In the genomic region with DNA sequence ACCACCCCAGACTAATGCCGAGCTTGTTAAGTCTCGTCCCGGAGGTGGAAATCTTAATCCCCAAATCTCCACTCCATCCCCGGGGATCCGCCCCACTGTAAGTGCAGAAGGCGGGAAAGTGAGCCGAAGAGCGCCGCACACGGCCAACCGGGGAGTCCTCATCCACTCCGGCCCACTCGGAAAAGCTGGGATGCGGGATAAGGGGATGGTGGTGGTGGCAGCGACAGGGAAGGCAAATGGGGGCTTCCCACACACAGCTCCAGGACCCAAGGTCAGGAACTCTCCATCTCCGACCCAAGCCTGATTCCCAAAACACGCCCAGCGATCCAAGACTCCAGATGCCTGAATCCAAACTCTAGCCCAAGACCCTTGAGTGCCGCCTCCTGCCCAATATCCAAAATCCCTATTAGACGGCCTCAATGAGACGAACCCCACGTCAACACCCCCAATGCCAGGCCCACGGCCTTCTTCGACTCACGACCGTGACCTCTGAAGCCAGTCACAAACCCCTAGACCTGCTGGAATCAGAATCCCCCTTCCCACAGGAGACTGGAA, we compare ENCODE assay signal across 8 cellular contexts. TPM values are rescaled to one million over a fixed set of nuclear protein-coding genes. Genes with fewer than 3 reads are reported as not detected.
DNase-seq lines count a peak whose midpoint lies in the region; ATAC-seq, FAIRE-seq and TF ChIP-seq lines count a peak whose summit lies in the region.

No MANE protein-coding gene starts in this region.

- peak overlapping the region; percentile 92 for H3K9ac ChIP-seq in keratinocyte (ENCODE audit: control insufficient read depth, extremely low read depth, insufficient read depth, low read length)

- no peaks in the 10 kb centered on the region for H3K9me3 Mint-ChIP-seq in stimulated activated naive CD8-positive, alpha-beta T cell treated with anti-CD3 and anti-CD28 coated beads, Interleukin-15, Interleukin-2, amounts not matched to agents 100 ng/mL and 50 ng/mL, for 24 hours

- H3K36me3 Mint-ChIP-seq in stimulated activated naive CD8-positive, alpha-beta T cell treated with anti-CD3 and anti-CD28 coated beads, Interleukin-15, Interleukin-2, amounts not matched to agents 100 ng/mL and 50 ng/mL, for 24 hours (ENCODE audit: low read depth), result peaks cover 44% of the 10 kb centered on the region

- H3K4me2 ChIP-seq in keratinocyte (ENCODE audit: control insufficient read depth, extremely low read depth, insufficient read depth, low read depth, low read length), result peak overlapping the region; percentile 97

- dilution Hi-C loops in keratinocyte (cut with MboI; ENCODE audit: extremely low pct_ligation_motif_present, low sequenced_read_pairs), result no loop called here

- peaks cover 0 to 3% of the 10 kb centered on the region in 2 experiments for H3K36me3 ChIP-seq in keratinocyte (ENCODE audit: control insufficient read depth in 2 of 2, extremely low read depth in 1 of 2, insufficient read depth in 2 of 2, low read length in 2 of 2)

- no peaks in the 10 kb centered on the region for H3K27me3 Mint-ChIP-seq in stimulated activated naive CD8-positive, alpha-beta T cell treated with anti-CD3 and anti-CD28 coated beads, Interleukin-15, Interleukin-2, amounts not matched to agents 100 ng/mL and 50 ng/mL, for 24 hours

- no peaks in the 10 kb centered on the region for H3K9me3 ChIP-seq in keratinocyte (ENCODE audit: control insufficient read depth, low read depth, low read length)

- H3K4me3 Mint-ChIP-seq in stimulated activated naive CD8-positive, alpha-beta T cell treated with anti-CD3 and anti-CD28 coated beads, Interleukin-15, Interleukin-2, amounts not matched to agents 100 ng/mL and 50 ng/mL, for 24 hours, result peak overlapping the region; percentile 85

- peaks cover 36% of the 10 kb centered on the region for H3K4me1 ChIP-seq in keratinocyte (ENCODE audit: control insufficient read depth, extremely low read depth, insufficient read depth, low read length)

- peak overlapping the region; percentile 86 for H3K27ac ChIP-seq in keratinocyte (ENCODE audit: control insufficient read depth, insufficient read depth, low read length)

- H3K4me3 ChIP-seq in astrocyte of the spinal cord (ENCODE audit: low read depth, low read length), result peak overlapping the region; percentile 83
- H3K4me3 ChIP-seq in keratinocyte (ENCODE audit: control insufficient read depth in 2 of 3, extremely low read depth in 1 of 3, insufficient read depth in 2 of 3, low read depth in 1 of 3, low read length in 3 of 3), result peak overlapping the region; percentile 86 to 95 (median 86)

- peaks cover 54% of the 10 kb centered on the region for H3K4me1 Mint-ChIP-seq in stimulated activated naive CD8-positive, alpha-beta T cell treated with anti-CD3 and anti-CD28 coated beads, Interleukin-15, Interleukin-2, amounts not matched to agents 100 ng/mL and 50 ng/mL, for 24 hours (ENCODE audit: low read depth)

- no peak for ATAC-seq in HG02852 (IDR thresholded peaks at IDR 0.05; ENCODE audit: unreplicated experiment)

- peak overlapping the region; percentile 96 for H3K27ac Mint-ChIP-seq in stimulated activated naive CD8-positive, alpha-beta T cell treated with anti-CD3 and anti-CD28 coated beads, Interleukin-15, Interleukin-2, amounts not matched to agents 100 ng/mL and 50 ng/mL, for 24 hours

- H2AFZ ChIP-seq in keratinocyte (ENCODE audit: control insufficient read depth, low read length), result peak overlapping the region; percentile 55

- TF ChIP-seq CTCF in astrocyte of the spinal cord (IDR thresholded peaks at IDR 0.05; ENCODE audit: low read depth, low read length) (peak; percentile 31), keratinocyte (optimal IDR thresholded peaks at IDR 0.05 in 1 of 3, IDR thresholded peaks at IDR 0.05 in 1 of 3, conservative IDR thresholded peaks at IDR 0.05 in 1 of 3; ENCODE audit: extremely low read depth in 1 of 3, insufficient read depth in 2 of 3, low read length in 3 of 3) (peak in 1 of 3 experiments; percentile 31)

- no peaks in the 10 kb centered on the region for H3K9me1 ChIP-seq in keratinocyte (ENCODE audit: control insufficient read depth, extremely low read depth, insufficient read depth, low read length)

- H4K20me1 ChIP-seq in keratinocyte (ENCODE audit: control insufficient read depth, extremely low read depth, insufficient read depth, low read length), result peaks cover 4% of the 10 kb centered on the region

- no peaks in the 10 kb centered on the region for H3K27me3 ChIP-seq in keratinocyte (ENCODE audit: control insufficient read depth, extremely low read depth, insufficient read depth, low read length)

- DNase-seq in stimulated activated CD4-positive, alpha-beta T cell treated with anti-CD3 and anti-CD28 coated beads, Interleukin-15, amount 100 ng/mL, for 24 hours, result peak; percentile 38
- no peak for DNase-seq in stimulated activated CD4-positive, alpha-beta T cell treated with anti-CD3 and anti-CD28 coated beads, Interleukin-1b, Interleukin-23, amount 100 ng/mL, for 48 hours
- peak; percentile 53 for DNase-seq in NCI-H2227 treated with DMSO at 0.1 percent for 48 hours (lab: John Stamatoyannopoulos, UW)
- peak; percentile 20 for DNase-seq in astrocyte of the spinal cord (ENCODE audit: low read depth, low spot score)
- no peak for DNase-seq in keratinocyte (ENCODE audit: low read depth, low spot score)
- no peak for DNase-seq in ureter (ENCODE audit: low spot score)

- no peak for FAIRE-seq in keratinocyte (lab: Jason Lieb, UNC)

- in situ Hi-C loops in astrocyte of the spinal cord (cut with HindIII; ENCODE audit: low sequenced_read_pairs), result no loop called here

- peaks cover 53% of the 10 kb centered on the region for H3K79me2 ChIP-seq in keratinocyte (ENCODE audit: control insufficient read depth, insufficient read depth, low read length)

RNA-seq across cellular contexts. Expression of a gene that starts 0.5 kb away (rescaled TPM):
- 222 to 357 TPM (median 301 TPM) in 3 replicates for polyA plus RNA-seq in keratinocyte
- 42.3 TPM for polyA plus RNA-seq in keratinocyte (2011; ENCODE audit: low read depth)
- polyA plus RNA-seq in keratinocyte (2011; cell fraction: cytosol; rRNA removed), result 254 and 305 TPM in 2 replicates
- polyA plus RNA-seq in keratinocyte (2011; cell fraction: nucleus; rRNA removed), result 122 and 173 TPM in 2 replicates
- polyA plus RNA-seq in keratinocyte (2012; ENCODE audit: low replicate concordance), result 135 and 295 TPM in 2 replicates
- 332 to 744 TPM (median 382 TPM) in 3 replicates for polyA minus RNA-seq in keratinocyte
- 115 TPM for polyA minus RNA-seq in keratinocyte (2011; cell fraction: cytosol; rRNA and poly(A)+ RNA removed)
- 26.9 and 28.7 TPM in 2 replicates for polyA minus RNA-seq in keratinocyte (2011; cell fraction: nucleus; rRNA and poly(A)+ RNA removed)
- 311 TPM for total RNA-seq in ureter

RNA-seq across cellular contexts. Expression of a gene that starts 11.7 kb away (rescaled TPM):
- 4.3 to 6.4 TPM (median 4.6 TPM) in 3 replicates for polyA plus RNA-seq in keratinocyte
- 10.9 TPM for polyA plus RNA-seq in keratinocyte (2011; ENCODE audit: low read depth)
- 2.8 and 5.9 TPM in 2 replicates for polyA plus RNA-seq in keratinocyte (2011; cell fraction: cytosol; rRNA removed)
- 9.7 and 10.5 TPM in 2 replicates for polyA plus RNA-seq in keratinocyte (2011; cell fraction: nucleus; rRNA removed)
- 6.2 and 7.0 TPM in 2 replicates for polyA plus RNA-seq in keratinocyte (2012; ENCODE audit: low replicate concordance)
- polyA minus RNA-seq in keratinocyte, result 4.6 to 25.6 TPM (median 8.0 TPM) in 3 replicates
- polyA minus RNA-seq in keratinocyte (2011; cell fraction: cytosol; rRNA and poly(A)+ RNA removed), result 12.5 TPM
- 7.8 and 12.6 TPM in 2 replicates for polyA minus RNA-seq in keratinocyte (2011; cell fraction: nucleus; rRNA and poly(A)+ RNA removed)
- 19.7 TPM for total RNA-seq in ureter

Comparison
In these comparisons a context has a peak if more than half of its experiments do, and no peak if none do; other contexts are left out.
1. DNase-seq: peak in stimulated activated CD4-positive, alpha-beta T cell treated with anti-CD3 and anti-CD28 coated beads, Interleukin-15, amount 100 ng/mL, for 24 hours (single experiment), NCI-H2227 treated with DMSO at 0.1 percent for 48 hours (single experiment) and astrocyte of the spinal cord (single experiment); none in stimulated activated CD4-positive, alpha-beta T cell treated with anti-CD3 and anti-CD28 coated beads, Interleukin-1b, Interleukin-23, amount 100 ng/mL, for 48 hours (single experiment), keratinocyte (single experiment) and ureter (single experiment).